ENCODE assay signal across 2 cellular contexts in the genomic region with DNA sequence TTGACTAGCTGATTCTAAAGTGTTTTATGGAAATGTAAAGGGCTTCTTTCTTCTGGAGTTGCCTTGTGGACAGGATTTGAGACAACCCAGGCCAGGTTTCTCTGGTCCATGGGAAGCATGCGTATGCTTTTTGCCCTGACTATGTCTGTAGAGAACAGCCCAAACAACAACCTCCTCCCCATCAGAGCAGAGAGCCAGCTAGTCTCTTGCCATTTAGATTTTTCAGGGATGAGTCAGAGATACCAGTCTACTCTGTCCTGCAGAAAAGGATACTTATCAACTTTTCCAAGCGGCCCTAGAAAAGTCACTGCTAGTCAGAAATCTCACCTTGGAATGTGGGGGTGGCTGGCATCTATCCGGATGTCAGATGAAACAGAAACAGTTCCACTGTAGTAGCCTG. TPM values are rescaled to one million over a fixed set of nuclear protein-coding genes. Genes with fewer than 3 reads are reported as not detected.
"Had no signal": no experiment of that assay in that cellular context is flagged by ENCODE, and none has a peak within 500 bp of the region (broad histone marks: within the 10 kb centered on the region; RNA-seq: fewer than 3 reads in every experiment).

No MANE protein-coding gene starts in this region.

RNA-seq across cellular contexts. Expression of gene SYT15B, which starts 11.6 kb away (rescaled TPM):
- total RNA-seq: LHCN-M2, SK-MEL-5 had no signal
